11 cellular contexts compared by ENCODE assay signal in the genomic region with DNA sequence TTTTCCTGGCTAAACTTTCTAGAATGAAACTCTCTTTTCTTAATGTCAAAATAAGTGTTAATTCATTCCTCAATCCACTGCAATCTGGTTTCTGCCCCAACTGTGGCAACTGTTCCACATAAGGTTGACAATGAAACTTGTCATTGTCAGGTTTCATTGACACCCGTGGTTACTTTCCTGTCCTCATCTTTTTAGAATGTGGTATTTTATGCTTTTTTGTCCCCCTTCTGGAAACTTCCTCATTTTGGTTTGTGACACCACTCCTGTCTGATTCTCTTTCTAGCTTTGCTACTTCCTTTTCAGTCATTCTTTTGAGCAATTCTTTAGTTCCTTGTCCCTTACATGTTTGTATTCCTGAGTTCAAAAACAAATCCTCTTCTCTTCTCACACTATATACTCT. TPM values are rescaled to one million over a fixed set of nuclear protein-coding genes. Genes with fewer than 3 reads are reported as not detected.
A peak's percentile ranks its signal among the peaks of the same experiment; 100 is the strongest.
DNase-seq lines count a peak whose midpoint lies in the region; ATAC-seq, FAIRE-seq and TF ChIP-seq lines count a peak whose summit lies in the region.
"Had no signal": no experiment of that assay in that cellular context is flagged by ENCODE, and none has a peak within 500 bp of the region (broad histone marks: within the 10 kb centered on the region; RNA-seq: fewer than 3 reads in every experiment).

No MANE protein-coding gene starts in this region.

- peak overlapping the region; percentile 10 for H3K4me3 Mint-ChIP-seq in T-helper 17 cell
- peak overlapping the region in 9 of 10 donors; percentile 5 to 80 (median 70) for H3K4me3 Mint-ChIP-seq in naive thymus-derived CD8-positive, alpha-beta T cell

- FAIRE-seq in GM12892 (lab: Jason Lieb, UNC) = peak; percentile 48
- FAIRE-seq: small intestine had no signal

- no peak overlapping the region for H3K4me3 ChIP-seq in uterus
- H3K4me3 ChIP-seq: lung had no signal

- no peaks in the 10 kb centered on the region for H3K9me3 ChIP-seq in T-helper 17 cell (ENCODE audit: control insufficient read depth, low read length, poor library complexity, severe bottlenecking)
- H3K9me3 ChIP-seq in uterus = no peaks in the 10 kb centered on the region

- POLR2A ChIA-PET in naive thymus-derived CD8-positive, alpha-beta T cell (lab: Charles Lee) = interaction anchor here (0.9 to 4.0 kb wide), 4 partner anchors 9 to 74 kb away, joined by 3 to 43 read pairs (median 4); a partner anchor contains a TSS

- ATAC-seq in HG03025 (IDR thresholded peaks at IDR 0.05; ENCODE audit: low FRiP score, unreplicated experiment) (peak; percentile 49), T-helper 17 cell (peak; percentile 58)
- ATAC-seq in naive thymus-derived CD8-positive, alpha-beta T cell = peak; percentile 18 to 47

- peaks cover 0 to 5% of the 10 kb centered on the region in 2 donors for H3K27me3 ChIP-seq in uterus

- intact Hi-C loops in uterus (cut with DNase I; ENCODE audit: low total_unique reads) = no loop called here

- H3K36me3 ChIP-seq in uterus = no peaks in the 10 kb centered on the region

- no peaks in the 10 kb centered on the region for H3K27me3 Mint-ChIP-seq in T-helper 17 cell
- H3K27me3 Mint-ChIP-seq in naive thymus-derived CD8-positive, alpha-beta T cell = no peaks in the 10 kb centered on the region

- peaks cover under 1% of the 10 kb centered on the region for H3K36me3 Mint-ChIP-seq in T-helper 17 cell (ENCODE audit: low read depth)
- peaks cover 11 to 28% (median 12%) of the 10 kb centered on the region in 3 donors for H3K36me3 Mint-ChIP-seq in naive thymus-derived CD8-positive, alpha-beta T cell

- peak overlapping the region; percentile 5 for H3K27ac Mint-ChIP-seq in T-helper 17 cell
- peak overlapping the region; percentile 60 to 94 (median 81) for H3K27ac Mint-ChIP-seq in naive thymus-derived CD8-positive, alpha-beta T cell

- no peak for DNase-seq in GM12892 (ENCODE audit: insufficient read length)
- no peak for DNase-seq in T-helper 17 cell
- no peak for DNase-seq in naive thymus-derived CD8-positive, alpha-beta T cell
- no peak for DNase-seq in NCI-H2081 (lab: John Stamatoyannopoulos, UW)
- no peak for DNase-seq in activated CD8-positive, alpha-beta memory T cell treated with anti-CD3 and anti-CD28 coated beads for 24 hours
- DNase-seq in amygdala (lab: John Stamatoyannopoulos, UW) = no peak
- no peak for DNase-seq in uterus
- DNase-seq: DMS79 treated with DMSO at 0.1 percent for 48 hours, small intestine had no signal

- H3K4me1 Mint-ChIP-seq in T-helper 17 cell = peaks cover 43% of the 10 kb centered on the region
- peaks cover 32 to 68% (median 65%) of the 10 kb centered on the region in 4 donors for H3K4me1 Mint-ChIP-seq in naive thymus-derived CD8-positive, alpha-beta T cell

- TF ChIP-seq POLR2A in GM12892 (IDR thresholded peaks at IDR 0.05; ENCODE audit: low read depth, low read length) (no peak), uterus (IDR thresholded peaks at IDR 0.05) (no peak)

- H3K27ac ChIP-seq in uterus = no peak overlapping the region

- H3K9me3 Mint-ChIP-seq in naive thymus-derived CD8-positive, alpha-beta T cell = peaks cover 0 to 33% (median 12%) of the 10 kb centered on the region in 9 donors

- no peak for TF ChIP-seq CTCF in uterus (IDR thresholded peaks at IDR 0.05)

- no peaks in the 10 kb centered on the region for H3K4me1 ChIP-seq in uterus

RNA-seq across cellular contexts. Expression of a gene that starts 7.5 kb away (rescaled TPM):
- polyA plus RNA-seq in GM12892 (2012; ENCODE audit: missing spikeins) = 1.4 TPM
- total RNA-seq in T-helper 17 cell (10 to 100 TPM; 68.9 to 90.4 TPM), uterus (10 to 100 TPM in 1 of 4 donors, 1 to 10 TPM in 3; 1.5 to 10.8 (median 3.9) TPM)
- total RNA-seq in naive thymus-derived CD8-positive, alpha-beta T cell = 100 to 1,000 TPM; 228 to 240 TPM
- 100 to 1,000 TPM in 1 of 3 donors, 10 to 100 TPM in 2; 59.2 to 127 (median 74.8) TPM for polyA plus RNA-seq in naive thymus-derived CD8-positive, alpha-beta T cell

Comparison
In these comparisons a context has a peak if more than half of its experiments do, and no peak if none do; other contexts are left out.
1. RNA of a gene that starts 7.5 kb away (total RNA-seq): 228 to 240 TPM in naive thymus-derived CD8-positive, alpha-beta T cell and 68.9 to 90.4 TPM in T-helper 17 cell; 1.5 to 10.8 TPM in uterus; every median in the first group is over 4 times any median in the second.
2. Peak in every context shown above with its lines, with median percentiles within 50 percentile points of each other: ATAC-seq.